Comparison of ENCODE assay signal across 29 cellular contexts in genomic region chr7:126211875-126212274, GRCh38.
"Had no signal": no experiment of that assay in that cellular context is flagged by ENCODE, and none has a peak within 500 bp of the region (broad histone marks: within the 10 kb centered on the region; RNA-seq: fewer than 3 reads in every experiment).

No MANE protein-coding gene starts in this region.

- H3K9me3 ChIP-seq: colonic mucosa, esophagus muscularis mucosa, heart right ventricle, lower lobe of right lung, neutrophil, pancreas, right lobe of liver, thoracic aorta, tibial nerve, upper lobe of left lung had no signal

- H3K36me3 Mint-ChIP-seq: immature natural killer cell; memory B cell; natural killer cell treated with Interleukin-12 subunit alpha and Interleukin-12 subunit beta and Interleukin-15 and Interleukin-18, amount 100 ng/mL, for 72 hours; stimulated activated naive B cell treated with anti-CD40 and anti-IgM and Interleukin-4, amounts not matched to agents 10 μg/mL and 1 μg/mL and 100 μg/mL, for 72 hours had no signal

- H3K36me3 ChIP-seq: colonic mucosa, esophagus muscularis mucosa, heart right ventricle, lower lobe of right lung, neutrophil, pancreas, right lobe of liver, thoracic aorta, tibial nerve, upper lobe of left lung had no signal

- ATAC-seq: heart right ventricle; left ventricle myocardium superior; lower lobe of right lung; natural killer cell treated with Interleukin-12 subunit alpha and Interleukin-12 subunit beta and Interleukin-15 and Interleukin-18, amount 100 ng/mL, for 72 hours; pancreas; right lobe of liver; stimulated activated naive B cell treated with anti-CD40 and anti-IgM and Interleukin-4, amounts not matched to agents 10 μg/mL and 1 μg/mL and 100 μg/mL, for 72 hours had no signal

- H3K4me3 ChIP-seq: colonic mucosa, esophagus muscularis mucosa, heart right ventricle, lower lobe of right lung, pancreas, right lobe of liver, thoracic aorta, tibial nerve, upper lobe of left lung had no signal

- H3K27me3 ChIP-seq: colonic mucosa, esophagus muscularis mucosa, heart right ventricle, neutrophil, pancreas, right lobe of liver, tibial nerve, upper lobe of left lung had no signal

- H3K27me3 Mint-ChIP-seq: dendritic cell treated with granulocyte-macrophage colony-stimulating factor and Interleukin-4, amounts not matched to agents 40 ng/mL and 50 ng/mL, for 4 days; memory B cell; natural killer cell treated with Interleukin-12 subunit alpha and Interleukin-12 subunit beta and Interleukin-15 and Interleukin-18, amount 100 ng/mL, for 72 hours; stimulated activated naive B cell treated with anti-CD40 and anti-IgM and Interleukin-4, amounts not matched to agents 10 μg/mL and 1 μg/mL and 100 μg/mL, for 72 hours; stimulated activated naive CD8-positive, alpha-beta T cell treated with anti-CD3 and anti-CD28 coated beads, Interleukin-15, Interleukin-2, amounts not matched to agents 100 ng/mL and 50 ng/mL, for 24 hours had no signal

- H3K27ac Mint-ChIP-seq: dendritic cell treated with granulocyte-macrophage colony-stimulating factor and Interleukin-4, amounts not matched to agents 40 ng/mL and 50 ng/mL, for 4 days; endodermal cell; immature natural killer cell; memory B cell; natural killer cell treated with Interleukin-12 subunit alpha and Interleukin-12 subunit beta and Interleukin-15 and Interleukin-18, amount 100 ng/mL, for 72 hours; stimulated activated naive B cell treated with anti-CD40 and anti-IgM and Interleukin-4, amounts not matched to agents 10 μg/mL and 1 μg/mL and 100 μg/mL, for 72 hours; stimulated activated naive CD8-positive, alpha-beta T cell treated with anti-CD3 and anti-CD28 coated beads, Interleukin-15, Interleukin-2, amounts not matched to agents 100 ng/mL and 50 ng/mL, for 24 hours had no signal

- FAIRE-seq: pancreas, small intestine, urothelium cell line had no signal

- H3K4me3 Mint-ChIP-seq: dendritic cell treated with granulocyte-macrophage colony-stimulating factor and Interleukin-4, amounts not matched to agents 40 ng/mL and 50 ng/mL, for 4 days; endodermal cell; immature natural killer cell; memory B cell; natural killer cell treated with Interleukin-12 subunit alpha and Interleukin-12 subunit beta and Interleukin-15 and Interleukin-18, amount 100 ng/mL, for 72 hours; neural crest cell; stimulated activated naive B cell treated with anti-CD40 and anti-IgM and Interleukin-4, amounts not matched to agents 10 μg/mL and 1 μg/mL and 100 μg/mL, for 72 hours; stimulated activated naive CD8-positive, alpha-beta T cell treated with anti-CD3 and anti-CD28 coated beads, Interleukin-15, Interleukin-2, amounts not matched to agents 100 ng/mL and 50 ng/mL, for 24 hours had no signal

- DNase-seq: colonic mucosa; effector CD8-positive, alpha-beta T cell; endodermal cell; foreskin melanocyte; glutamatergic neuron; heart right ventricle; hippocampal formation; immature natural killer cell; islet precursor cell; kidney glomerular epithelial cell; left ventricle myocardium superior; lower lobe of right lung; pancreas; right lobe of liver; small intestine; stimulated activated CD4-positive, alpha-beta T cell treated with anti-CD3 and anti-CD28 coated beads, Interleukin-15, amount 100 ng/mL, for 24 hours; stimulated activated CD4-positive, alpha-beta T cell treated with anti-CD3 and anti-CD28 coated beads, Interleukin-2, amount 100 ng/mL, for 48 hours; stimulated activated naive B cell treated with anti-CD40 and anti-IgM and Interleukin-4, amounts not matched to agents 10 μg/mL and 1 μg/mL and 100 μg/mL, for 72 hours; upper lobe of left lung had no signal

- H3K4me1 Mint-ChIP-seq: endodermal cell; immature natural killer cell; memory B cell; neural crest cell; stimulated activated naive B cell treated with anti-CD40 and anti-IgM and Interleukin-4, amounts not matched to agents 10 μg/mL and 1 μg/mL and 100 μg/mL, for 72 hours had no signal
